31 cellular contexts compared by ENCODE assay signal in the genomic region with DNA sequence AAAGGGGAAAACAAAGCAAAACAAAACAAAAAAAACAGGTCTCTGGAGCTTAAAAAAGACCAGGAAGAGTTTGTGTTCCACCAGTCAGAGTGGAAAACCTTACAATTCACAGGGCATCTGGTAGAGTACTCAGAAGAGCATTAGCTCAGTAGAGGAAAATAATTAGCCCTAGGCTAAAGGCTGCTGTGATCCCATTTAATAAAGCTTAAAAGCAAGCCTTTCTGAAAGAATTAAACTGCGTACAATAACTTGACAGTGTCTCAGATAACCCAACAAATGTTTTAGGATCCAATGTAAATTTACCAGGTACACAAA. TPM values are rescaled to one million over a fixed set of nuclear protein-coding genes. Genes with fewer than 3 reads are reported as not detected.
DNase-seq lines count a peak whose midpoint lies in the region; ATAC-seq, FAIRE-seq and TF ChIP-seq lines count a peak whose summit lies in the region.
"Had no signal": no experiment of that assay in that cellular context is flagged by ENCODE, and none has a peak within 500 bp of the region (broad histone marks: within the 10 kb centered on the region; RNA-seq: fewer than 3 reads in every experiment).

No MANE protein-coding gene starts in this region.

- H3K27me3 ChIP-seq in left ventricle myocardium inferior (ENCODE audit: low read depth) = no peaks in the 10 kb centered on the region
- no peaks in the 10 kb centered on the region for H3K27me3 ChIP-seq in PC-9 (ENCODE audit: insufficient read depth, low read depth)

- H3K27me3 Mint-ChIP-seq in nephron progenitor cell (ENCODE audit: low read depth, poor library complexity) = no peaks in the 10 kb centered on the region

- peaks cover 35% of the 10 kb centered on the region for H3K9me3 ChIP-seq in left ventricle myocardium inferior (replicated peaks)
- H3K9me3 ChIP-seq in PC-9 (ENCODE audit: insufficient read depth, low read depth) = no peaks in the 10 kb centered on the region
- H3K9me3 ChIP-seq: A549, Caco-2 had no signal

- H3K36me3 ChIP-seq in left ventricle myocardium inferior (no peaks in the 10 kb centered on the region), PC-9 (ENCODE audit: low read depth) (no peaks in the 10 kb centered on the region)

- H3K36me3 Mint-ChIP-seq in nephron progenitor cell (ENCODE audit: low read depth) = peaks cover 5% of the 10 kb centered on the region
- H3K36me3 Mint-ChIP-seq: CD8-positive, alpha-beta T cell had no signal

- H3K4me3 ChIP-seq in left ventricle myocardium inferior (no peak overlapping the region), PC-9 (no peak overlapping the region)
- H3K4me3 ChIP-seq: A549, GM12878, GM23338 had no signal

- no peak overlapping the region for H3K4me3 Mint-ChIP-seq in nephron progenitor cell
- H3K4me3 Mint-ChIP-seq: CD8-positive, alpha-beta T cell; GM23338; H9 had no signal

- ATAC-seq in HG02885 (IDR thresholded peaks at IDR 0.05; ENCODE audit: poor library complexity, unreplicated experiment) = no peak
- ATAC-seq: A549; CD8-positive, alpha-beta T cell; GM12878; GM23338; PC-3 had no signal

- no peak for DNase-seq in D721Med (ENCODE audit: insufficient read length, low spot score)
- DNase-seq in NCI-H82 (lab: John Stamatoyannopoulos, UW) = peak; percentile 85
- no peak for DNase-seq in left ventricle myocardium inferior
- no peak for DNase-seq in nephron progenitor cell
- no peak for DNase-seq in AG08396 (ENCODE audit: low spot score)
- DNase-seq in PC-9 = no peak
- DNase-seq: C1 segment of cervical spinal cord; Caco-2; CD8-positive, alpha-beta T cell; DMS 273 treated with DMSO at 0.1 percent for 48 hours; DMS79; EL; GDM1; H9; NCI-H1048; NCI-H1694; NCI-H2029 treated with DMSO at 0.1 percent for 48 hours; NCI-H2171 treated with DMSO at 0.1 percent for 48 hours; NCI-H345; NCI-H510A treated with DMSO at 0.1 percent for 48 hours; NCI-H748 treated with DMSO at 0.1 percent for 48 hours; NK-92 treated with Interleukin-12 subunit alpha and Interleukin-12 subunit beta, amount 100 ng/mL, for 24 hours; PC-3; SHP77; SW 1271 had no signal

- H3K27ac Mint-ChIP-seq in nephron progenitor cell = peak overlapping the region; percentile 87
- H3K27ac Mint-ChIP-seq: CD8-positive, alpha-beta T cell; GM23338; H9 had no signal

- H3K27ac ChIP-seq in left ventricle myocardium inferior (replicated peaks) (peak overlapping the region; percentile 80), PC-9 (no peak overlapping the region)
- H3K27ac ChIP-seq: A549 had no signal

- intact Hi-C loops in left ventricle myocardium inferior (cut with micrococcal nuclease) = no loop called here
- intact Hi-C loops in PC-9 (cut with micrococcal nuclease; ENCODE audit: unreplicated experiment) = no loop called here

- peaks cover 12% of the 10 kb centered on the region for H3K9me3 Mint-ChIP-seq in nephron progenitor cell
- H3K9me3 Mint-ChIP-seq: GM23338, H9 had no signal

- no peaks in the 10 kb centered on the region for H3K9me2 ChIP-seq in PC-9 (ENCODE audit: insufficient read depth)

- peak; percentile 79 for FAIRE-seq in D721Med (lab: Jason Lieb, UNC)
- FAIRE-seq: A549, GM12878 had no signal

- H3K79me2 ChIP-seq in PC-9 (ENCODE audit: low read depth) = no peaks in the 10 kb centered on the region

- H3K4me1 Mint-ChIP-seq in nephron progenitor cell = peaks cover 11% of the 10 kb centered on the region

- no peak overlapping the region for H2AFZ ChIP-seq in PC-9
- H2AFZ ChIP-seq: GM23338 had no signal

- CTCF ChIA-PET in PC-9 (lab: Charles Lee) = no interaction called here

- H4K20me1 ChIP-seq in PC-9 (ENCODE audit: insufficient read depth) = no peaks in the 10 kb centered on the region

- H3K4me2 ChIP-seq in PC-9 = no peak overlapping the region
- H3K4me2 ChIP-seq: A549, GM23338 had no signal

- TF ChIP-seq CTCF in D721Med (IDR thresholded peaks at IDR 0.05; ENCODE audit: insufficient read depth, missing control alignments) = no peak
- no peak for TF ChIP-seq CTCF in left ventricle myocardium inferior (IDR thresholded peaks at IDR 0.05; ENCODE audit: borderline replicate concordance)
- TF ChIP-seq CTCF in nephron progenitor cell (IDR thresholded peaks at IDR 0.05) = no peak
- TF ChIP-seq CTCF in PC-9 (conservative IDR thresholded peaks at IDR 0.05) = no peak

- POLR2A ChIA-PET in PC-9 (lab: Charles Lee; ENCODE audit: unreplicated experiment) = no interaction called here

- no peaks in the 10 kb centered on the region for H3F3A ChIP-seq in PC-9 (ENCODE audit: insufficient read depth, low read depth)

- no TSS peak for BruUV-seq in PC-9 (replicated peaks; lab: Mats Ljungman, UMichigan)

- H3K4me1 ChIP-seq in left ventricle myocardium inferior = peaks cover 8% of the 10 kb centered on the region
- H3K4me1 ChIP-seq in PC-9 (replicated peaks; ENCODE audit: insufficient read depth) = no peaks in the 10 kb centered on the region
- H3K4me1 ChIP-seq: A549, Caco-2 had no signal

RNA-seq across cellular contexts. Expression of gene ECM2, which starts 7.3 kb away (rescaled TPM):
- total RNA-seq in left ventricle myocardium inferior (7.2 TPM), PC-9 (2021) (1.9 and 3.1 TPM in 2 replicates)
- total RNA-seq: Caco-2; CD8-positive, alpha-beta T cell; GM23338; H9; HT-29; PC-3; SK-MEL-5 had no signal

RNA-seq across cellular contexts. Expression of gene ASPN, which starts 46.2 kb away (rescaled TPM):
- 17.5 TPM for total RNA-seq in left ventricle myocardium inferior
- total RNA-seq in PC-9 (2021) = not detected in 2 replicates
- total RNA-seq: Caco-2; CD8-positive, alpha-beta T cell; GM12878; GM23338; H9; HT-29; PC-3; SK-MEL-5 had no signal

Comparison
In these comparisons a context has a peak if more than half of its experiments do, and no peak if none do; other contexts are left out.
1. RNA of gene ASPN, which starts 46.2 kb away (total RNA-seq): 17.5 TPM in left ventricle myocardium inferior (single experiment); not detected in PC-9; every median in the first group is over 10 times any median in the second.